ENCODE assay signal across 33 cellular contexts in the genomic region with DNA sequence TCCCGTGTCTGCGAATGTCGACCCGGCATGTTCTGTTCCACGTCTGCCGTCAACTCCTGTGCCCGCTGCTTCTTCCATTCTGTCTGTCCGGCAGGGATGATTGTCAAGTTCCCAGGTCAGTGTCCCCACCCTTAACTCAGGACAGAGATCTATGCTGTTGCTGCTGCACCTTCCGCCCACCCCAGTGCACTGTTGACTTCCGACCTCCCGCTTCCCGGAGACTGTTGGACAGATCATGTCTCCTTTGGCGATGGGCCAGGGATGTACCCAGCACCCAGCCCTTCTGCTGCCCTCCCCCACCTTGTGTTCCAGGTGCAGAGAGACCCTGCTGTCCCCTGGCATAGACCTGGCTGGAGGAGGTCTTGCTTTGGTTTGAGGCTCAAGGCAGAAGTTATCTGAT. TPM values are rescaled to one million over a fixed set of nuclear protein-coding genes. Genes with fewer than 3 reads are reported as not detected.
"Had no signal": no experiment of that assay in that cellular context is flagged by ENCODE, and none has a peak within 500 bp of the region (broad histone marks: within the 10 kb centered on the region; RNA-seq: fewer than 3 reads in every experiment).

No MANE protein-coding gene starts in this region.

- H3K4me3 Mint-ChIP-seq: activated naive CD4-positive, alpha-beta T cell treated with anti-CD3 and anti-CD28 coated beads, Interleukin-2, amount 10 ng/mL, durations not matched to agents 7 days and 5 days; activated naive CD8-positive, alpha-beta T cell treated with anti-CD3 and anti-CD28 coated beads, Interleukin-2, amount 10 ng/mL, durations not matched to agents 7 days and 5 days; T-cell had no signal

- ATAC-seq: activated CD4-positive, CD25-positive, alpha-beta regulatory T cell treated with anti-CD3 and anti-CD28 coated beads, Interleukin-2, amount 50 U/mL, for 24 hours; Panc1; Right ventricle myocardium inferior; T-cell had no signal

- H3K9me3 ChIP-seq: adrenal gland, breast epithelium had no signal

- H3K36me3 ChIP-seq: adrenal gland, breast epithelium had no signal

- H3K27me3 ChIP-seq: adrenal gland, breast epithelium had no signal

- H3K36me3 Mint-ChIP-seq: T-cell had no signal

- DNase-seq: activated CD4-positive, alpha-beta T cell treated with anti-CD3 and anti-CD28 coated beads for 4 hours; activated CD4-positive, alpha-beta T cell treated with anti-CD3 and anti-CD28 coated beads, Interleukin-2, amount 50 U/mL, for 48 hours; activated CD8-positive, alpha-beta memory T cell treated with anti-CD3 and anti-CD28 coated beads for 24 hours; activated gamma-delta T cell treated with Interleukin-2 at 50 U/mL for 16 hours; activated naive CD4-positive, alpha-beta T cell treated with anti-CD3 and anti-CD28 coated beads, Interleukin-2, amount 10 ng/mL, durations not matched to agents 7 days and 5 days; activated naive CD8-positive, alpha-beta T cell treated with anti-CD3 and anti-CD28 coated beads, Interleukin-2, amount 10 ng/mL, durations not matched to agents 7 days and 5 days; activated T-cell treated with anti-CD3 and anti-CD28 coated beads, Interleukin-2, amount 50 U/mL, for 48 hours; adrenal gland; anterior cingulate cortex; caudate nucleus; NCI-H1092; NCI-H1417; NCI-H1694; NCI-H2029; NCI-H2107; NCI-H2171 treated with DMSO at 0.1 percent for 48 hours; NCI-H226; NCI-H510A; NCI-H526 treated with DMSO at 0.1 percent for 48 hours; NK-92 treated with Interleukin-12 subunit alpha and Interleukin-12 subunit beta, amount 100 ng/mL, for 24 hours; OCI-M1; RPMI8226; T-cell had no signal

- H3K9ac ChIP-seq: KMS-11 had no signal

- H3K4me2 ChIP-seq: KMS-11 had no signal

- H3K4me1 ChIP-seq: adrenal gland, breast epithelium had no signal

- H3K27ac Mint-ChIP-seq: activated naive CD4-positive, alpha-beta T cell treated with anti-CD3 and anti-CD28 coated beads, Interleukin-2, amount 10 ng/mL, durations not matched to agents 7 days and 5 days; activated naive CD8-positive, alpha-beta T cell treated with anti-CD3 and anti-CD28 coated beads, Interleukin-2, amount 10 ng/mL, durations not matched to agents 7 days and 5 days; activated T-helper 2 cell treated with anti-CD3 and anti-CD28 coated beads, Interferon-gamma antibody, Interleukin-2, Interleukin-4, amounts not matched to agents 10 μg/mL and 5 μg/mL and 100 μg/mL, durations not matched to agents 14 hours and 24 hours and 36 hours; T-cell had no signal

- H3K9me3 Mint-ChIP-seq: activated naive CD4-positive, alpha-beta T cell treated with anti-CD3 and anti-CD28 coated beads, Interleukin-2, amount 10 ng/mL, durations not matched to agents 7 days and 5 days; activated T-helper 2 cell treated with anti-CD3 and anti-CD28 coated beads, Interferon-gamma antibody, Interleukin-2, Interleukin-4, amounts not matched to agents 10 μg/mL and 5 μg/mL and 100 μg/mL, durations not matched to agents 14 hours and 24 hours and 36 hours; T-cell had no signal

- H3K27me3 Mint-ChIP-seq: T-cell had no signal

- H3K4me3 ChIP-seq: adrenal gland, breast epithelium, SK-N-MC had no signal

- H3K27ac ChIP-seq: adrenal gland, breast epithelium, KMS-11, SK-N-MC, VCaP had no signal

RNA-seq across cellular contexts. Expression of a gene that starts 41.3 kb away (rescaled TPM):
- total RNA-seq: chondrocyte, MCF 10A had no signal
